Comparison of ENCODE assay signal across 28 cellular contexts in genomic region chr20:20677186-20677585, GRCh38. TPM values are rescaled to one million over a fixed set of nuclear protein-coding genes. Genes with fewer than 3 reads are reported as not detected.
DNase-seq lines count a peak whose midpoint lies in the region; ATAC-seq and TF ChIP-seq lines count a peak whose summit lies in the region.
"Had no signal": no experiment of that assay in that cellular context is flagged by ENCODE, and none has a peak within 500 bp of the region (broad histone marks: within the 10 kb centered on the region; RNA-seq: fewer than 3 reads in every experiment).

No MANE protein-coding gene starts in this region.

- intact Hi-C loops in left cardiac atrium (cut with DNase I) = no loop called here

- H3K4me3 Mint-ChIP-seq in activated naive CD8-positive, alpha-beta T cell treated with anti-CD3 and anti-CD28 coated beads, Interleukin-2, amount 50 U/mL, for 24 hours = no peak overlapping the region
- H3K4me3 Mint-ChIP-seq: activated CD4-positive, alpha-beta T cell treated with anti-CD3 and anti-CD28 coated beads for 36 hours; activated CD8-positive, alpha-beta T cell treated with anti-CD3 and anti-CD28 coated beads, Interleukin-2, amount 10 ng/mL, durations not matched to agents 7 days and 5 days; activated naive CD8-positive, alpha-beta T cell treated with anti-CD3 and anti-CD28 coated beads for 36 hours; CD4-positive, alpha-beta T cell; neural crest cell had no signal

- H3K27me3 Mint-ChIP-seq in activated naive CD8-positive, alpha-beta T cell treated with anti-CD3 and anti-CD28 coated beads, Interleukin-2, amount 50 U/mL, for 24 hours = no peaks in the 10 kb centered on the region
- H3K27me3 Mint-ChIP-seq: activated CD4-positive, alpha-beta T cell treated with anti-CD3 and anti-CD28 coated beads for 36 hours; activated naive CD8-positive, alpha-beta T cell treated with anti-CD3 and anti-CD28 coated beads for 36 hours; CD4-positive, alpha-beta T cell had no signal

- peaks cover 7% of the 10 kb centered on the region for H3K4me1 ChIP-seq in foreskin keratinocyte
- H3K4me1 ChIP-seq: ascending aorta, parathyroid adenoma, transverse colon had no signal

- ATAC-seq in foreskin keratinocyte (peak; percentile 91), HG03354 (IDR thresholded peaks at IDR 0.05; ENCODE audit: poor library complexity, severe bottlenecking, unreplicated experiment) (no peak), left cardiac atrium (no peak)
- no peak for ATAC-seq in activated naive CD8-positive, alpha-beta T cell treated with anti-CD3 and anti-CD28 coated beads, Interleukin-2, amount 50 U/mL, for 24 hours
- ATAC-seq: activated CD4-positive, alpha-beta T cell treated with anti-CD3 and anti-CD28 coated beads for 36 hours; activated CD8-positive, alpha-beta T cell treated with anti-CD3 and anti-CD28 coated beads, Interleukin-2, amount 10 ng/mL, durations not matched to agents 7 days and 5 days; heart left ventricle; K562 had no signal

- no peaks in the 10 kb centered on the region for H3K9me3 Mint-ChIP-seq in activated naive CD8-positive, alpha-beta T cell treated with anti-CD3 and anti-CD28 coated beads, Interleukin-2, amount 50 U/mL, for 24 hours
- H3K9me3 Mint-ChIP-seq: activated naive CD8-positive, alpha-beta T cell treated with anti-CD3 and anti-CD28 coated beads for 36 hours; CD4-positive, alpha-beta T cell; neural crest cell had no signal

- H3K27me3 ChIP-seq in foreskin keratinocyte = no peaks in the 10 kb centered on the region
- H3K27me3 ChIP-seq: ascending aorta, heart left ventricle, right atrium auricular region, spleen, transverse colon had no signal

- peaks cover 6% of the 10 kb centered on the region for H3K4me1 Mint-ChIP-seq in activated naive CD8-positive, alpha-beta T cell treated with anti-CD3 and anti-CD28 coated beads, Interleukin-2, amount 50 U/mL, for 24 hours
- H3K4me1 Mint-ChIP-seq: neural crest cell had no signal

- H3K27ac Mint-ChIP-seq in activated naive CD8-positive, alpha-beta T cell treated with anti-CD3 and anti-CD28 coated beads, Interleukin-2, amount 50 U/mL, for 24 hours = no peak overlapping the region
- H3K27ac Mint-ChIP-seq: activated CD4-positive, alpha-beta T cell treated with anti-CD3 and anti-CD28 coated beads for 36 hours; activated CD8-positive, alpha-beta T cell treated with anti-CD3 and anti-CD28 coated beads, Interleukin-2, amount 10 ng/mL, durations not matched to agents 7 days and 5 days; activated naive CD8-positive, alpha-beta T cell treated with anti-CD3 and anti-CD28 coated beads for 36 hours; CD4-positive, alpha-beta T cell had no signal

- no peak for TF ChIP-seq CTCF in foreskin keratinocyte (conservative IDR thresholded peaks at IDR 0.05)

- peaks cover 10% of the 10 kb centered on the region for H3K36me3 Mint-ChIP-seq in activated naive CD8-positive, alpha-beta T cell treated with anti-CD3 and anti-CD28 coated beads, Interleukin-2, amount 50 U/mL, for 24 hours (ENCODE audit: low read depth)

- DNase-seq in NCI-H2029 treated with DMSO at 0.1 percent for 48 hours (lab: John Stamatoyannopoulos, UW) (peak; percentile 40), NCI-H2029 (lab: John Stamatoyannopoulos, UW) (no peak), M059J (ENCODE audit: low read depth) (peak; percentile 38), astrocyte of the hippocampus (ENCODE audit: low read depth, low spot score) (peak; percentile 83), foreskin keratinocyte (peak; percentile 66 to 83), left cardiac atrium (no peak)
- DNase-seq in activated naive CD8-positive, alpha-beta T cell treated with anti-CD3 and anti-CD28 coated beads, Interleukin-2, amount 50 U/mL, for 24 hours = no peak
- DNase-seq: activated CD4-positive, alpha-beta T cell treated with anti-CD3 and anti-CD28 coated beads for 36 hours; activated CD8-positive, alpha-beta T cell treated with anti-CD3 and anti-CD28 coated beads, Interleukin-2, amount 10 ng/mL, durations not matched to agents 7 days and 5 days; activated effector memory CD4-positive, alpha-beta T cell treated with Interleukin-2 at 50 U/mL for 16 hours; activated naive CD8-positive, alpha-beta T cell treated with anti-CD3 and anti-CD28 coated beads for 36 hours; AML-193; CD4-positive, alpha-beta T cell; H7; heart left ventricle; MM.1S; NCI-H1436; NCI-H82; spleen; stimulated activated CD4-positive, alpha-beta T cell treated with anti-CD3 and anti-CD28 coated beads, Interleukin-4, amount 100 ng/mL, for 1 hour; transverse colon had no signal

- no peak overlapping the region for H3K27ac ChIP-seq in foreskin keratinocyte
- H3K27ac ChIP-seq: ascending aorta, heart left ventricle, parathyroid adenoma, right atrium auricular region, SK-N-MC, spleen, transverse colon had no signal

RNA-seq across cellular contexts. Expression of gene RALGAPA2, which starts 35.3 kb away (rescaled TPM):
- 9.5 and 12.0 TPM in 2 replicates for total RNA-seq in M059J (2014; rRNA removed; shearing (Covaris generic))
- 5.7 and 5.9 TPM in 2 replicates for total RNA-seq in foreskin keratinocyte
- 0.87 and 1.0 TPM in 2 replicates for polyA plus RNA-seq in foreskin keratinocyte
- total RNA-seq in left cardiac atrium = 10 to 100 TPM; 29.9 to 35.2 TPM

Comparison
In these comparisons a context has a peak if more than half of its experiments do, and no peak if none do; other contexts are left out.
1. DNase-seq: peak in NCI-H2029 treated with DMSO at 0.1 percent for 48 hours (single experiment), M059J (single experiment), astrocyte of the hippocampus (single experiment) and foreskin keratinocyte (2 of 2); none in NCI-H2029 (single experiment), activated naive CD8-positive, alpha-beta T cell treated with anti-CD3 and anti-CD28 coated beads, Interleukin-2, amount 50 U/mL, for 24 hours (single experiment) and left cardiac atrium (single experiment).